In genomic region chr6:48102476-48103195, GRCh38 we compare ENCODE assay signal across 2 cellular contexts. TPM values are rescaled to one million over a fixed set of nuclear protein-coding genes. Genes with fewer than 3 reads are reported as not detected.
"Had no signal": no experiment of that assay in that cellular context is flagged by ENCODE, and none has a peak within 500 bp of the region (broad histone marks: within the 10 kb centered on the region; RNA-seq: fewer than 3 reads in every experiment).

No MANE protein-coding gene starts in this region.

RNA-seq across cellular contexts. Expression of gene PTCHD4, which starts 8.4 kb away (rescaled TPM):
- total RNA-seq: OCI-LY7, RPMI7951 had no signal
